ENCODE assay signal across 1 cellular context in the genomic region with DNA sequence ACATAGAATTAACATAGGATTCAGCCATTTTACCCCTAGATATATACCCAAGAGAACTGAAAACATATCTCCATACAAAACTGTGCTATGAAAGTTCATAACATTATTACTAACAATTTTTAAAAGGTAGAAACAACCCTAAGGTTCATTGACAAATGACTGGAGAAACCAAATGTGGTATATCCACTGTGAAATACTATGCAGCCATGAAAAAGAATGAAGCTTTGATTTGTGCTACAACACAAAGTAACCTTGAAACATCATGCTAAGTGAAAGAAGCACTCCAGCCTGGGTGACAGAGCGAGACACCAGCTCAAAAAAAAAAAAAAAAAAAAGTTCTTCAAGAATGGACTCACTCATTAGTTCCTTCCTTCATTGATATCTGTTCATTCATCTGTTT.
TF ChIP-seq lines count a peak whose summit lies in the region.

No MANE protein-coding gene starts in this region.

TF ChIP-seq in K562, 482 proteins besides CTCF, POLR2A, EP300 and RAD21:
- no peak for TF ChIP-seq SP2 (IDR thresholded peaks at IDR 0.05; ENCODE audit: extremely low read depth, low read depth, low read length, poor library complexity, severe bottlenecking)
- TF ChIP-seq, protein P1, sequence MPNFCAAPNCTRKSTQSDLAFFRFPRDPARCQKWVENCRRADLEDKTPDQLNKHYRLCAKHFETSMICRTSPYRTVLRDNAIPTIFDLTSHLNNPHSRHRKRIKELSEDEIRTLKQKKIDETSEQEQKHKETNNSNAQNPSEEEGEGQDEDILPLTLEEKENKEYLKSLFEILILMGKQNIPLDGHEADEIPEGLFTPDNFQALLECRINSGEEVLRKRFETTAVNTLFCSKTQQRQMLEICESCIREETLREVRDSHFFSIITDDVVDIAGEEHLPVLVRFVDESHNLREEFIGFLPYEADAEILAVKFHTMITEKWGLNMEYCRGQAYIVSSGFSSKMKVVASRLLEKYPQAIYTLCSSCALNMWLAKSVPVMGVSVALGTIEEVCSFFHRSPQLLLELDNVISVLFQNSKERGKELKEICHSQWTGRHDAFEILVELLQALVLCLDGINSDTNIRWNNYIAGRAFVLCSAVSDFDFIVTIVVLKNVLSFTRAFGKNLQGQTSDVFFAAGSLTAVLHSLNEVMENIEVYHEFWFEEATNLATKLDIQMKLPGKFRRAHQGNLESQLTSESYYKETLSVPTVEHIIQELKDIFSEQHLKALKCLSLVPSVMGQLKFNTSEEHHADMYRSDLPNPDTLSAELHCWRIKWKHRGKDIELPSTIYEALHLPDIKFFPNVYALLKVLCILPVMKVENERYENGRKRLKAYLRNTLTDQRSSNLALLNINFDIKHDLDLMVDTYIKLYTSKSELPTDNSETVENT (CRISPR knock-in tag; IDR thresholded peaks at IDR 0.05): no peak
- TF ChIP-seq, protein P2, sequence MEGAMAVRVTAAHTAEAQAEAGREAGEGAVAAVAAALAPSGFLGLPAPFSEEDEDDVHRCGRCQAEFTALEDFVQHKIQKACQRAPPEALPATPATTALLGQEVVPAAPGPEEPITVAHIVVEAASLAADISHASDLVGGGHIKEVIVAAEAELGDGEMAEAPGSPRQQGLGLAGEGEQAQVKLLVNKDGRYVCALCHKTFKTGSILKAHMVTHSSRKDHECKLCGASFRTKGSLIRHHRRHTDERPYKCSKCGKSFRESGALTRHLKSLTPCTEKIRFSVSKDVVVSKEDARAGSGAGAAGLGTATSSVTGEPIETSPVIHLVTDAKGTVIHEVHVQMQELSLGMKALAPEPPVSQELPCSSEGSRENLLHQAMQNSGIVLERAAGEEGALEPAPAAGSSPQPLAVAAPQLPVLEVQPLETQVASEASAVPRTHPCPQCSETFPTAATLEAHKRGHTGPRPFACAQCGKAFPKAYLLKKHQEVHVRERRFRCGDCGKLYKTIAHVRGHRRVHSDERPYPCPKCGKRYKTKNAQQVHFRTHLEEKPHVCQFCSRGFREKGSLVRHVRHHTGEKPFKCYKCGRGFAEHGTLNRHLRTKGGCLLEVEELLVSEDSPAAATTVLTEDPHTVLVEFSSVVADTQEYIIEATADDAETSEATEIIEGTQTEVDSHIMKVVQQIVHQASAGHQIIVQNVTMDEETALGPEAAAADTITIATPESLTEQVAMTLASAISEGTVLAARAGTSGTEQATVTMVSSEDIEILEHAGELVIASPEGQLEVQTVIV (CRISPR knock-in tag; IDR thresholded peaks at IDR 0.05; ENCODE audit: borderline replicate concordance): no peak
- TF ChIP-seq RBM25 (IDR thresholded peaks at IDR 0.05; ENCODE audit: low read depth, low read length, severe bottlenecking): peak; percentile 77
- TF ChIP-seq, protein P3, sequence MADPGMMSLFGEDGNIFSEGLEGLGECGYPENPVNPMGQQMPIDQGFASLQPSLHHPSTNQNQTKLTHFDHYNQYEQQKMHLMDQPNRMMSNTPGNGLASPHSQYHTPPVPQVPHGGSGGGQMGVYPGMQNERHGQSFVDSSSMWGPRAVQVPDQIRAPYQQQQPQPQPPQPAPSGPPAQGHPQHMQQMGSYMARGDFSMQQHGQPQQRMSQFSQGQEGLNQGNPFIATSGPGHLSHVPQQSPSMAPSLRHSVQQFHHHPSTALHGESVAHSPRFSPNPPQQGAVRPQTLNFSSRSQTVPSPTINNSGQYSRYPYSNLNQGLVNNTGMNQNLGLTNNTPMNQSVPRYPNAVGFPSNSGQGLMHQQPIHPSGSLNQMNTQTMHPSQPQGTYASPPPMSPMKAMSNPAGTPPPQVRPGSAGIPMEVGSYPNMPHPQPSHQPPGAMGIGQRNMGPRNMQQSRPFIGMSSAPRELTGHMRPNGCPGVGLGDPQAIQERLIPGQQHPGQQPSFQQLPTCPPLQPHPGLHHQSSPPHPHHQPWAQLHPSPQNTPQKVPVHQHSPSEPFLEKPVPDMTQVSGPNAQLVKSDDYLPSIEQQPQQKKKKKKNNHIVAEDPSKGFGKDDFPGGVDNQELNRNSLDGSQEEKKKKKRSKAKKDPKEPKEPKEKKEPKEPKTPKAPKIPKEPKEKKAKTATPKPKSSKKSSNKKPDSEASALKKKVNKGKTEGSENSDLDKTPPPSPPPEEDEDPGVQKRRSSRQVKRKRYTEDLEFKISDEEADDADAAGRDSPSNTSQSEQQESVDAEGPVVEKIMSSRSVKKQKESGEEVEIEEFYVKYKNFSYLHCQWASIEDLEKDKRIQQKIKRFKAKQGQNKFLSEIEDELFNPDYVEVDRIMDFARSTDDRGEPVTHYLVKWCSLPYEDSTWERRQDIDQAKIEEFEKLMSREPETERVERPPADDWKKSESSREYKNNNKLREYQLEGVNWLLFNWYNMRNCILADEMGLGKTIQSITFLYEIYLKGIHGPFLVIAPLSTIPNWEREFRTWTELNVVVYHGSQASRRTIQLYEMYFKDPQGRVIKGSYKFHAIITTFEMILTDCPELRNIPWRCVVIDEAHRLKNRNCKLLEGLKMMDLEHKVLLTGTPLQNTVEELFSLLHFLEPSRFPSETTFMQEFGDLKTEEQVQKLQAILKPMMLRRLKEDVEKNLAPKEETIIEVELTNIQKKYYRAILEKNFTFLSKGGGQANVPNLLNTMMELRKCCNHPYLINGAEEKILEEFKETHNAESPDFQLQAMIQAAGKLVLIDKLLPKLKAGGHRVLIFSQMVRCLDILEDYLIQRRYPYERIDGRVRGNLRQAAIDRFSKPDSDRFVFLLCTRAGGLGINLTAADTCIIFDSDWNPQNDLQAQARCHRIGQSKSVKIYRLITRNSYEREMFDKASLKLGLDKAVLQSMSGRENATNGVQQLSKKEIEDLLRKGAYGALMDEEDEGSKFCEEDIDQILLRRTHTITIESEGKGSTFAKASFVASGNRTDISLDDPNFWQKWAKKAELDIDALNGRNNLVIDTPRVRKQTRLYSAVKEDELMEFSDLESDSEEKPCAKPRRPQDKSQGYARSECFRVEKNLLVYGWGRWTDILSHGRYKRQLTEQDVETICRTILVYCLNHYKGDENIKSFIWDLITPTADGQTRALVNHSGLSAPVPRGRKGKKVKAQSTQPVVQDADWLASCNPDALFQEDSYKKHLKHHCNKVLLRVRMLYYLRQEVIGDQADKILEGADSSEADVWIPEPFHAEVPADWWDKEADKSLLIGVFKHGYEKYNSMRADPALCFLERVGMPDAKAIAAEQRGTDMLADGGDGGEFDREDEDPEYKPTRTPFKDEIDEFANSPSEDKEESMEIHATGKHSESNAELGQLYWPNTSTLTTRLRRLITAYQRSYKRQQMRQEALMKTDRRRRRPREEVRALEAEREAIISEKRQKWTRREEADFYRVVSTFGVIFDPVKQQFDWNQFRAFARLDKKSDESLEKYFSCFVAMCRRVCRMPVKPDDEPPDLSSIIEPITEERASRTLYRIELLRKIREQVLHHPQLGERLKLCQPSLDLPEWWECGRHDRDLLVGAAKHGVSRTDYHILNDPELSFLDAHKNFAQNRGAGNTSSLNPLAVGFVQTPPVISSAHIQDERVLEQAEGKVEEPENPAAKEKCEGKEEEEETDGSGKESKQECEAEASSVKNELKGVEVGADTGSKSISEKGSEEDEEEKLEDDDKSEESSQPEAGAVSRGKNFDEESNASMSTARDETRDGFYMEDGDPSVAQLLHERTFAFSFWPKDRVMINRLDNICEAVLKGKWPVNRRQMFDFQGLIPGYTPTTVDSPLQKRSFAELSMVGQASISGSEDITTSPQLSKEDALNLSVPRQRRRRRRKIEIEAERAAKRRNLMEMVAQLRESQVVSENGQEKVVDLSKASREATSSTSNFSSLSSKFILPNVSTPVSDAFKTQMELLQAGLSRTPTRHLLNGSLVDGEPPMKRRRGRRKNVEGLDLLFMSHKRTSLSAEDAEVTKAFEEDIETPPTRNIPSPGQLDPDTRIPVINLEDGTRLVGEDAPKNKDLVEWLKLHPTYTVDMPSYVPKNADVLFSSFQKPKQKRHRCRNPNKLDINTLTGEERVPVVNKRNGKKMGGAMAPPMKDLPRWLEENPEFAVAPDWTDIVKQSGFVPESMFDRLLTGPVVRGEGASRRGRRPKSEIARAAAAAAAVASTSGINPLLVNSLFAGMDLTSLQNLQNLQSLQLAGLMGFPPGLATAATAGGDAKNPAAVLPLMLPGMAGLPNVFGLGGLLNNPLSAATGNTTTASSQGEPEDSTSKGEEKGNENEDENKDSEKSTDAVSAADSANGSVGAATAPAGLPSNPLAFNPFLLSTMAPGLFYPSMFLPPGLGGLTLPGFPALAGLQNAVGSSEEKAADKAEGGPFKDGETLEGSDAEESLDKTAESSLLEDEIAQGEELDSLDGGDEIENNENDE (IDR thresholded peaks at IDR 0.05; ENCODE audit: low read depth, low read length): no peak
- no peak for TF ChIP-seq POLR2H (tag; IDR thresholded peaks at IDR 0.05; ENCODE audit: low read depth)
- TF ChIP-seq TCF7L2 (IDR thresholded peaks at IDR 0.05; ENCODE audit: low read depth, low read length): no peak
- no peak for TF ChIP-seq BDP1 (IDR thresholded peaks at IDR 0.05; ENCODE audit: insufficient read depth, insufficient read length)
- TF ChIP-seq, protein P4, sequence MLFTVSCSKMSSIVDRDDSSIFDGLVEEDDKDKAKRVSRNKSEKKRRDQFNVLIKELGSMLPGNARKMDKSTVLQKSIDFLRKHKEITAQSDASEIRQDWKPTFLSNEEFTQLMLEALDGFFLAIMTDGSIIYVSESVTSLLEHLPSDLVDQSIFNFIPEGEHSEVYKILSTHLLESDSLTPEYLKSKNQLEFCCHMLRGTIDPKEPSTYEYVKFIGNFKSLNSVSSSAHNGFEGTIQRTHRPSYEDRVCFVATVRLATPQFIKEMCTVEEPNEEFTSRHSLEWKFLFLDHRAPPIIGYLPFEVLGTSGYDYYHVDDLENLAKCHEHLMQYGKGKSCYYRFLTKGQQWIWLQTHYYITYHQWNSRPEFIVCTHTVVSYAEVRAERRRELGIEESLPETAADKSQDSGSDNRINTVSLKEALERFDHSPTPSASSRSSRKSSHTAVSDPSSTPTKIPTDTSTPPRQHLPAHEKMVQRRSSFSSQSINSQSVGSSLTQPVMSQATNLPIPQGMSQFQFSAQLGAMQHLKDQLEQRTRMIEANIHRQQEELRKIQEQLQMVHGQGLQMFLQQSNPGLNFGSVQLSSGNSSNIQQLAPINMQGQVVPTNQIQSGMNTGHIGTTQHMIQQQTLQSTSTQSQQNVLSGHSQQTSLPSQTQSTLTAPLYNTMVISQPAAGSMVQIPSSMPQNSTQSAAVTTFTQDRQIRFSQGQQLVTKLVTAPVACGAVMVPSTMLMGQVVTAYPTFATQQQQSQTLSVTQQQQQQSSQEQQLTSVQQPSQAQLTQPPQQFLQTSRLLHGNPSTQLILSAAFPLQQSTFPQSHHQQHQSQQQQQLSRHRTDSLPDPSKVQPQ (CRISPR knock-in tag; IDR thresholded peaks at IDR 0.05; ENCODE audit: borderline replicate concordance): no peak
- TF ChIP-seq ZNF146 (CRISPR knock-in tag; IDR thresholded peaks at IDR 0.05; ENCODE audit: unreplicated experiment): peak; percentile 93
- TF ChIP-seq, protein P5, sequence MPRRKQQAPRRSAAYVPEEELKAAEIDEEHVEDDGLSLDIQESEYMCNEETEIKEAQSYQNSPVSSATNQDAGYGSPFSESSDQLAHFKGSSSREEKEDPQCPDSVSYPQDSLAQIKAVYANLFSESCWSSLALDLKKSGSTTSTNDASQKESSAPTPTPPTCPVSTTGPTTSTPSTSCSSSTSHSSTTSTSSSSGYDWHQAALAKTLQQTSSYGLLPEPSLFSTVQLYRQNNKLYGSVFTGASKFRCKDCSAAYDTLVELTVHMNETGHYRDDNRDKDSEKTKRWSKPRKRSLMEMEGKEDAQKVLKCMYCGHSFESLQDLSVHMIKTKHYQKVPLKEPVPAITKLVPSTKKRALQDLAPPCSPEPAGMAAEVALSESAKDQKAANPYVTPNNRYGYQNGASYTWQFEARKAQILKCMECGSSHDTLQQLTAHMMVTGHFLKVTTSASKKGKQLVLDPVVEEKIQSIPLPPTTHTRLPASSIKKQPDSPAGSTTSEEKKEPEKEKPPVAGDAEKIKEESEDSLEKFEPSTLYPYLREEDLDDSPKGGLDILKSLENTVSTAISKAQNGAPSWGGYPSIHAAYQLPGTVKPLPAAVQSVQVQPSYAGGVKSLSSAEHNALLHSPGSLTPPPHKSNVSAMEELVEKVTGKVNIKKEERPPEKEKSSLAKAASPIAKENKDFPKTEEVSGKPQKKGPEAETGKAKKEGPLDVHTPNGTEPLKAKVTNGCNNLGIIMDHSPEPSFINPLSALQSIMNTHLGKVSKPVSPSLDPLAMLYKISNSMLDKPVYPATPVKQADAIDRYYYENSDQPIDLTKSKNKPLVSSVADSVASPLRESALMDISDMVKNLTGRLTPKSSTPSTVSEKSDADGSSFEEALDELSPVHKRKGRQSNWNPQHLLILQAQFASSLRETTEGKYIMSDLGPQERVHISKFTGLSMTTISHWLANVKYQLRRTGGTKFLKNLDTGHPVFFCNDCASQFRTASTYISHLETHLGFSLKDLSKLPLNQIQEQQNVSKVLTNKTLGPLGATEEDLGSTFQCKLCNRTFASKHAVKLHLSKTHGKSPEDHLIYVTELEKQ (CRISPR knock-in tag; IDR thresholded peaks at IDR 0.05): no peak
- TF ChIP-seq, protein P6, sequence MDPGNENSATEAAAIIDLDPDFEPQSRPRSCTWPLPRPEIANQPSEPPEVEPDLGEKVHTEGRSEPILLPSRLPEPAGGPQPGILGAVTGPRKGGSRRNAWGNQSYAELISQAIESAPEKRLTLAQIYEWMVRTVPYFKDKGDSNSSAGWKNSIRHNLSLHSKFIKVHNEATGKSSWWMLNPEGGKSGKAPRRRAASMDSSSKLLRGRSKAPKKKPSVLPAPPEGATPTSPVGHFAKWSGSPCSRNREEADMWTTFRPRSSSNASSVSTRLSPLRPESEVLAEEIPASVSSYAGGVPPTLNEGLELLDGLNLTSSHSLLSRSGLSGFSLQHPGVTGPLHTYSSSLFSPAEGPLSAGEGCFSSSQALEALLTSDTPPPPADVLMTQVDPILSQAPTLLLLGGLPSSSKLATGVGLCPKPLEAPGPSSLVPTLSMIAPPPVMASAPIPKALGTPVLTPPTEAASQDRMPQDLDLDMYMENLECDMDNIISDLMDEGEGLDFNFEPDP (CRISPR knock-in tag; IDR thresholded peaks at IDR 0.05): no peak
- no peak for TF ChIP-seq ZNF766 (CRISPR knock-in tag; conservative IDR thresholded peaks at IDR 0.05)
- TF ChIP-seq CBFB (CRISPR knock-in tag; IDR thresholded peaks at IDR 0.05): no peak
- TF ChIP-seq, protein P7, sequence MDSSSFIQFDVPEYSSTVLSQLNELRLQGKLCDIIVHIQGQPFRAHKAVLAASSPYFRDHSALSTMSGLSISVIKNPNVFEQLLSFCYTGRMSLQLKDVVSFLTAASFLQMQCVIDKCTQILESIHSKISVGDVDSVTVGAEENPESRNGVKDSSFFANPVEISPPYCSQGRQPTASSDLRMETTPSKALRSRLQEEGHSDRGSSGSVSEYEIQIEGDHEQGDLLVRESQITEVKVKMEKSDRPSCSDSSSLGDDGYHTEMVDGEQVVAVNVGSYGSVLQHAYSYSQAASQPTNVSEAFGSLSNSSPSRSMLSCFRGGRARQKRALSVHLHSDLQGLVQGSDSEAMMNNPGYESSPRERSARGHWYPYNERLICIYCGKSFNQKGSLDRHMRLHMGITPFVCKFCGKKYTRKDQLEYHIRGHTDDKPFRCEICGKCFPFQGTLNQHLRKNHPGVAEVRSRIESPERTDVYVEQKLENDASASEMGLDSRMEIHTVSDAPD (CRISPR knock-in tag; IDR thresholded peaks at IDR 0.05): no peak
TF ChIP-seq in K562: peak in this region for 2.
